Comparison of ENCODE assay signal across 17 cellular contexts in genomic region chr9:121584421-121584820, GRCh38.
DNase-seq lines count a peak whose midpoint lies in the region; ATAC-seq, FAIRE-seq and TF ChIP-seq lines count a peak whose summit lies in the region.
"Had no signal": no experiment of that assay in that cellular context is flagged by ENCODE, and none has a peak within 500 bp of the region (broad histone marks: within the 10 kb centered on the region; RNA-seq: fewer than 3 reads in every experiment).

No MANE protein-coding gene starts in this region.

- DNase-seq in H4 (ENCODE audit: low spot score) (peak; percentile 29), K562 (ENCODE audit: extremely low read depth in 1 of 4, low spot score in 3 of 4) (no peak), kidney tubule cell (ENCODE audit: low spot score) (peak; percentile 28), type B pancreatic cell (ENCODE audit: extremely low spot score, unreplicated experiment) (no peak), NCI-H345 treated with DMSO at 0.1 percent for 48 hours (lab: John Stamatoyannopoulos, UW; ENCODE audit: unreplicated experiment) (no peak), glomerular visceral epithelial cell (ENCODE audit: extremely low spot score) (no peak), vagina (ENCODE audit: extremely low spot score in 2 of 2) (no peak)
- DNase-seq: ACHN; C1 segment of cervical spinal cord; CD4-positive, alpha-beta memory T cell; DMS79; GM23248; H7 had no signal

- CTCF ChIA-PET in K562 (lab: Yijun Ruan, JAX; ENCODE audit: low intra/inter-chr PET ratio): no interaction called here

- TF ChIP-seq EP300 in K562 (IDR thresholded peaks at IDR 0.05; ENCODE audit: low read length): no peak

- no peak overlapping the region for H3K4me2 ChIP-seq in K562 (ENCODE audit: insufficient read depth, low read length)

- BruUV-seq in K562 (replicated peaks; lab: Mats Ljungman, UMichigan): no TSS peak

- TF ChIP-seq CTCF in K562 (IDR thresholded peaks at IDR 0.05 in 2 of 3, conservative IDR thresholded peaks at IDR 0.05 in 1 of 3; ENCODE audit: insufficient read depth in 2 of 3, low read depth in 1 of 3, low read length in 3 of 3) (no peak), type B pancreatic cell (conservative IDR thresholded peaks at IDR 0.05) (no peak), vagina (IDR thresholded peaks at IDR 0.05) (no peak)

- no peaks in the 10 kb centered on the region for H3K36me3 Mint-ChIP-seq in type B pancreatic cell
- H3K36me3 Mint-ChIP-seq: CD4-positive, alpha-beta memory T cell; IgD-negative memory B cell had no signal

- POLR2A ChIA-PET in K562 (lab: Yijun Ruan, JAX): interaction anchor here (1.2 kb wide), 1 partner anchor 192 kb away, joined by 3 read pairs; no protein-coding TSS in a partner anchor

- H3K9me3 ChIP-seq in K562 (replicated peaks; ENCODE audit: control insufficient read depth, insufficient read depth, low read depth, low read length) (no peaks in the 10 kb centered on the region), vagina (no peaks in the 10 kb centered on the region)

- intact Hi-C loops in K562 (cut with micrococcal nuclease) (no loop called here), vagina (cut with DNase I) (no loop called here)

- H3K4me3 ChIP-seq in K562: no peak overlapping the region
- no peak overlapping the region for H3K4me3 ChIP-seq in vagina
- H3K4me3 ChIP-seq: GM12878, GM23248 had no signal

- H3K27ac Mint-ChIP-seq in type B pancreatic cell: peak overlapping the region; percentile 62
- H3K27ac Mint-ChIP-seq: B cell; CD4-positive, alpha-beta memory T cell had no signal

- no peak for TF ChIP-seq RAD21 in K562 (CRISPR knock-in tag; conservative IDR thresholded peaks at IDR 0.05 in 1 of 2, IDR thresholded peaks at IDR 0.05 in 1 of 2)

- H3K4me1 Mint-ChIP-seq in type B pancreatic cell (ENCODE audit: unreplicated experiment): peaks cover 46% of the 10 kb centered on the region
- H3K4me1 Mint-ChIP-seq: B cell; CD4-positive, alpha-beta memory T cell; IgD-negative memory B cell had no signal

- H3K27me3 ChIP-seq in K562 (ENCODE audit: control insufficient read depth in 2 of 2, insufficient read depth in 2 of 2, low read length in 2 of 2) (peaks cover 2 to 55% of the 10 kb centered on the region in 2 experiments; a peak in 3 of 5 replicates), vagina (no peaks in the 10 kb centered on the region)

- in situ Hi-C loops in K562 (cut with MboI): no loop called here

- TF ChIP-seq POLR2A in K562 (conservative IDR thresholded peaks at IDR 0.05): no peak
- TF ChIP-seq POLR2A in vagina (IDR thresholded peaks at IDR 0.05): no peak

- H3K4me1 ChIP-seq in K562 (replicated peaks in 1 of 2; ENCODE audit: control insufficient read depth in 2 of 2, insufficient read depth in 2 of 2, low read length in 2 of 2): no peaks in the 10 kb centered on the region
- H3K4me1 ChIP-seq in vagina: no peaks in the 10 kb centered on the region

- H3K4me3 Mint-ChIP-seq in type B pancreatic cell: no peak overlapping the region
- H3K4me3 Mint-ChIP-seq: B cell; CD4-positive, alpha-beta memory T cell; IgD-negative memory B cell had no signal

- 11% methylated on average over 4 of the region's 4 CpGs for WGBS in K562 (ENCODE audit: insufficient coverage, low coverage, missing lambda C conversion rate)

- H3K9me1 ChIP-seq in K562 (ENCODE audit: control insufficient read depth, insufficient read depth, low read length): no peaks in the 10 kb centered on the region

- H3K79me2 ChIP-seq in K562 (ENCODE audit: control insufficient read depth, insufficient read depth, low read length): no peaks in the 10 kb centered on the region

- no peaks in the 10 kb centered on the region for H3K36me3 ChIP-seq in K562 (ENCODE audit: control insufficient read depth, insufficient read depth, low read length)
- no peaks in the 10 kb centered on the region for H3K36me3 ChIP-seq in vagina

- H2AFZ ChIP-seq in K562 (ENCODE audit: low read depth, low read length): no peak overlapping the region
- H2AFZ ChIP-seq: GM23248 had no signal

- H3K9me3 Mint-ChIP-seq in type B pancreatic cell: no peaks in the 10 kb centered on the region

- H3K27me3 Mint-ChIP-seq in type B pancreatic cell: peaks cover 28% of the 10 kb centered on the region

- no peak overlapping the region for H3K9ac ChIP-seq in K562 (ENCODE audit: insufficient read depth in 1 of 2, low read depth in 2 of 2, low read length in 2 of 2)
- H3K9ac ChIP-seq: GM23248 had no signal

- peaks cover 3% of the 10 kb centered on the region; the same call in 1 of the 2 replicates for H4K20me1 ChIP-seq in K562 (replicated peaks; ENCODE audit: control insufficient read depth, insufficient read depth, low read length)

- ATAC-seq in K562: no peak
- ATAC-seq: GM12878 had no signal

- H3K27ac ChIP-seq in K562 (ENCODE audit: extremely low read depth, low read depth, low read length) (no peak overlapping the region), vagina (no peak overlapping the region)
- H3K27ac ChIP-seq: GM23248 had no signal

- no peak for FAIRE-seq in K562 (lab: Jason Lieb, UNC)
- FAIRE-seq: GM12878, GM18507 had no signal

TF ChIP-seq in K562, 482 proteins besides CTCF, POLR2A, EP300 and RAD21:
- TF ChIP-seq ZNF121 (CRISPR knock-in tag; conservative IDR thresholded peaks at IDR 0.05) (0 out of 2 replicates have a peak, but pooled peaks have one; percentile 3), ZSCAN32 (CRISPR knock-in tag; IDR thresholded peaks at IDR 0.05) (no peak), ZNF263 (CRISPR knock-in tag; IDR thresholded peaks at IDR 0.05; ENCODE audit: borderline replicate concordance) (no peak)

Comparison
In these comparisons a context has a peak if more than half of its experiments do, and no peak if none do; other contexts are left out.
1. DNase-seq: peak in H4 (single experiment) and kidney tubule cell (single experiment); none in K562 (0 of 4), type B pancreatic cell (single experiment), NCI-H345 treated with DMSO at 0.1 percent for 48 hours (single experiment), glomerular visceral epithelial cell (single experiment) and vagina (0 of 2).